ENCODE assay signal across 8 cellular contexts in genomic region chr7:138804618-138805017, GRCh38. TPM values are rescaled to one million over a fixed set of nuclear protein-coding genes. Genes with fewer than 3 reads are reported as not detected.
"Had no signal": no experiment of that assay in that cellular context is flagged by ENCODE, and none has a peak within 500 bp of the region (broad histone marks: within the 10 kb centered on the region; RNA-seq: fewer than 3 reads in every experiment).

No MANE protein-coding gene starts in this region.

- DNase-seq: H9, HCEC 1CT, IMR-90 had no signal

- H3K4me1 Mint-ChIP-seq: GM23338, H9 had no signal

- H3K4me3 ChIP-seq: GM23338 had no signal

- FAIRE-seq: H1, H54, HTR-8/SVneo had no signal

- H3K9me3 Mint-ChIP-seq: GM23338, H9 had no signal

- H3K4me3 Mint-ChIP-seq: GM23338, H9 had no signal

- H3K27ac Mint-ChIP-seq: GM23338, H9 had no signal

- ATAC-seq: GM23338 had no signal

RNA-seq across cellular contexts. Expression of gene ATP6V0A4, which starts 6.6 kb away (rescaled TPM):
- total RNA-seq: HT-29 had no signal

RNA-seq across cellular contexts. Expression of gene TMEM213, which starts 6.8 kb away (rescaled TPM):
- total RNA-seq: GM23338, HT-29, IMR-90 had no signal
- polyA plus RNA-seq: IMR-90 had no signal
